11 cellular contexts compared by ENCODE assay signal in genomic region chr9:135898634-135899407, GRCh38. TPM values are rescaled to one million over a fixed set of nuclear protein-coding genes. Genes with fewer than 3 reads are reported as not detected.
DNase-seq lines count a peak whose midpoint lies in the region; ATAC-seq, FAIRE-seq and TF ChIP-seq lines count a peak whose summit lies in the region.
"Had no signal": no experiment of that assay in that cellular context is flagged by ENCODE, and none has a peak within 500 bp of the region (broad histone marks: within the 10 kb centered on the region; RNA-seq: fewer than 3 reads in every experiment).

No MANE protein-coding gene starts in this region.

- 0 out of 2 replicates have a peak, but pooled peaks cover 2% of the 10 kb centered on the region for H3K9me3 ChIP-seq in K562 (replicated peaks; ENCODE audit: control insufficient read depth, insufficient read depth, low read depth, low read length)

- H3K4me1 Mint-ChIP-seq in activated T-cell treated with anti-CD3 and anti-CD28 coated beads, Interleukin-2, amount 50 U/mL, for 4 hours (ENCODE audit: low read depth): peaks cover 77% of the 10 kb centered on the region
- peaks cover 8% of the 10 kb centered on the region for H3K4me1 Mint-ChIP-seq in progenitor cell of endocrine pancreas (ENCODE audit: low read depth)

- H3K9me1 ChIP-seq in K562 (ENCODE audit: control insufficient read depth, insufficient read depth, low read length): no peaks in the 10 kb centered on the region

- 63% methylated on average over 9 of the region's 11 CpGs for WGBS in K562 (ENCODE audit: insufficient coverage, low coverage, missing lambda C conversion rate)

- H3K79me2 ChIP-seq in K562 (ENCODE audit: control insufficient read depth, insufficient read depth, low read length): peaks cover 95% of the 10 kb centered on the region

- TF ChIP-seq CTCF in K562 (IDR thresholded peaks at IDR 0.05 in 2 of 3, conservative IDR thresholded peaks at IDR 0.05 in 1 of 3; ENCODE audit: insufficient read depth in 2 of 3, low read depth in 1 of 3, low read length in 3 of 3) (no peak), progenitor cell of endocrine pancreas (IDR thresholded peaks at IDR 0.05; ENCODE audit: unreplicated experiment) (no peak), GM13977 (IDR thresholded peaks at IDR 0.05; ENCODE audit: extremely low read depth, insufficient read depth, missing control alignments) (no peak)

- no peak overlapping the region for H2AFZ ChIP-seq in K562 (ENCODE audit: low read depth, low read length)

- peaks cover 15% of the 10 kb centered on the region; the same call in 2 of the 3 replicates for H3K36me3 ChIP-seq in K562 (ENCODE audit: control insufficient read depth, insufficient read depth, low read length)
- H3K36me3 ChIP-seq: brain microvascular endothelial cell had no signal

- H4K20me1 ChIP-seq in K562 (replicated peaks; ENCODE audit: control insufficient read depth, insufficient read depth, low read length): 0 out of 2 replicates have a peak, but pooled peaks cover 6% of the 10 kb centered on the region

- peak; percentile 34 to 54 for ATAC-seq in activated T-cell treated with anti-CD3 and anti-CD28 coated beads, Interleukin-2, amount 50 U/mL, for 4 hours
- ATAC-seq in K562 (no peak), GM19351 (IDR thresholded peaks at IDR 0.05; ENCODE audit: unreplicated experiment) (no peak)

- H3K4me3 ChIP-seq in K562: no peak overlapping the region

- no peak for TF ChIP-seq POLR2A in K562 (conservative IDR thresholded peaks at IDR 0.05)

- no peak for TF ChIP-seq EP300 in K562 (IDR thresholded peaks at IDR 0.05; ENCODE audit: low read length)

- H3K27me3 Mint-ChIP-seq in activated T-cell treated with anti-CD3 and anti-CD28 coated beads, Interleukin-2, amount 50 U/mL, for 4 hours (ENCODE audit: low read depth): no peaks in the 10 kb centered on the region
- H3K27me3 Mint-ChIP-seq in progenitor cell of endocrine pancreas: no peaks in the 10 kb centered on the region

- peaks cover 3% of the 10 kb centered on the region for H3K9me3 Mint-ChIP-seq in activated T-cell treated with anti-CD3 and anti-CD28 coated beads, Interleukin-2, amount 50 U/mL, for 4 hours
- H3K9me3 Mint-ChIP-seq in progenitor cell of endocrine pancreas (ENCODE audit: low read depth): peaks cover 37% of the 10 kb centered on the region
- H3K9me3 Mint-ChIP-seq: T-helper 2 cell treated with Interferon-gamma antibody and Interleukin-4, amounts not matched to agents 5 μg/mL and 100 μg/mL, for 36 hours had no signal

- H3K36me3 Mint-ChIP-seq in activated T-cell treated with anti-CD3 and anti-CD28 coated beads, Interleukin-2, amount 50 U/mL, for 4 hours (ENCODE audit: insufficient read depth): peaks cover 17% of the 10 kb centered on the region
- peaks cover 56% of the 10 kb centered on the region for H3K36me3 Mint-ChIP-seq in progenitor cell of endocrine pancreas (ENCODE audit: insufficient read depth)

- H3K27ac Mint-ChIP-seq in progenitor cell of endocrine pancreas: peak overlapping the region; percentile 47
- H3K27ac Mint-ChIP-seq: T-helper 2 cell treated with Interferon-gamma antibody and Interleukin-4, amounts not matched to agents 5 μg/mL and 100 μg/mL, for 36 hours had no signal

- no peak overlapping the region for H3K27ac ChIP-seq in K562 (ENCODE audit: extremely low read depth, low read depth, low read length)
- H3K27ac ChIP-seq: brain microvascular endothelial cell had no signal

- H3K27me3 ChIP-seq in K562 (ENCODE audit: control insufficient read depth in 2 of 2, insufficient read depth in 2 of 2, low read length in 2 of 2): no peaks in the 10 kb centered on the region
- H3K27me3 ChIP-seq: brain microvascular endothelial cell had no signal

- H3K9ac ChIP-seq in K562 (ENCODE audit: insufficient read depth in 1 of 2, low read depth in 2 of 2, low read length in 2 of 2): no peak overlapping the region

- in situ Hi-C loops in K562 (cut with MboI) (no loop called here), GM13977 (cut with MboI; ENCODE audit: low pct_unique_long_range_greater_than_20kb, low sequenced_read_pairs, unreplicated experiment) (no loop called here)

- DNase-seq in activated T-cell treated with anti-CD3 and anti-CD28 coated beads, Interleukin-2, amount 50 U/mL, for 4 hours: no peak
- DNase-seq in activated T-cell treated with anti-CD3 and anti-CD28 coated beads, Interleukin-2, amount 50 U/mL, for 48 hours: no peak
- DNase-seq in HT1080 (ENCODE audit: low read depth) (peak; percentile 27), K562 (ENCODE audit: extremely low read depth in 1 of 4, low spot score in 3 of 4) (no peak), progenitor cell of endocrine pancreas (ENCODE audit: low spot score, unreplicated experiment) (no peak), GM13977 (ENCODE audit: low spot score) (no peak)
- no peak for DNase-seq in activated CD4-positive, alpha-beta T cell treated with anti-CD3 and anti-CD28 coated beads, Interleukin-2, amount 50 U/mL, for 48 hours
- DNase-seq: brain microvascular endothelial cell, NCI-H1694 treated with DMSO at 0.1 percent for 48 hours had no signal

- FAIRE-seq in K562 (lab: Jason Lieb, UNC): no peak

- CTCF ChIA-PET in K562 (lab: Yijun Ruan, JAX; ENCODE audit: low intra/inter-chr PET ratio): interaction anchor here (0.6 kb wide), 1 partner anchor 15 kb away, joined by 3 read pairs; no protein-coding TSS in a partner anchor

- no peak for TF ChIP-seq RAD21 in K562 (CRISPR knock-in tag; conservative IDR thresholded peaks at IDR 0.05 in 1 of 2, IDR thresholded peaks at IDR 0.05 in 1 of 2)

- intact Hi-C loops in K562 (cut with micrococcal nuclease): no loop called here

- BruUV-seq in K562 (replicated peaks; lab: Mats Ljungman, UMichigan): no TSS peak

- H3K4me1 ChIP-seq in K562 (replicated peaks in 1 of 2; ENCODE audit: control insufficient read depth in 2 of 2, insufficient read depth in 2 of 2, low read length in 2 of 2): peaks cover 12 to 13% of the 10 kb centered on the region in 2 experiments; a peak in 4 of 5 replicates

- H3K4me3 Mint-ChIP-seq in activated T-cell treated with anti-CD3 and anti-CD28 coated beads, Interleukin-2, amount 50 U/mL, for 4 hours: peak overlapping the region; percentile 2
- H3K4me3 Mint-ChIP-seq in progenitor cell of endocrine pancreas (ENCODE audit: low read depth): no peak overlapping the region
- H3K4me3 Mint-ChIP-seq: T-helper 2 cell treated with Interferon-gamma antibody and Interleukin-4, amounts not matched to agents 5 μg/mL and 100 μg/mL, for 36 hours had no signal

- POLR2A ChIA-PET in K562 (lab: Yijun Ruan, JAX): interaction anchor here (1.0 to 1.5 kb wide), 2 partner anchors 8 to 10 kb away, joined by 3 to 4 read pairs; no protein-coding TSS in a partner anchor

- no peak overlapping the region for H3K4me2 ChIP-seq in K562 (ENCODE audit: insufficient read depth, low read length)

TF ChIP-seq in K562, 482 proteins besides CTCF, POLR2A, EP300 and RAD21 (continues in another document):
- TF ChIP-seq HMGXB4 (CRISPR knock-in tag; IDR thresholded peaks at IDR 0.05) (no peak), ZNF449 (CRISPR knock-in tag; IDR thresholded peaks at IDR 0.05) (no peak), NR2F6 (CRISPR knock-in tag; IDR thresholded peaks at IDR 0.05) (no peak)

RNA-seq across cellular contexts. Expression of gene CAMSAP1, which starts 8.5 kb away (rescaled TPM):
- 10 to 100 TPM; 26.7 to 37.4 (median 29.2) TPM for total RNA-seq in activated T-cell treated with anti-CD3 and anti-CD28 coated beads, Interleukin-2, amount 50 U/mL, for 4 hours
- 25.6 and 26.0 TPM in 2 replicates for total RNA-seq in HT1080 (2014; rRNA removed; shearing (Covaris generic))
- polyA plus RNA-seq in HT1080 (2015; cell fraction: cytosol; rRNA removed): 14.1 and 14.2 TPM in 2 replicates
- 14.9 and 17.1 TPM in 2 replicates for polyA plus RNA-seq in HT1080 (2015; cell fraction: nucleus; rRNA removed)
- total RNA-seq in K562 (2011; cell fraction: chromatin; rRNA removed; ENCODE audit: low replicate concordance): 40.9 and 68.9 TPM in 2 replicates
- total RNA-seq in K562 (2011; cell fraction: nucleolus; rRNA removed): 21.5 and 22.4 TPM in 2 replicates
- total RNA-seq in K562 (2011; cell fraction: nucleoplasm; rRNA removed): 36.1 and 42.5 TPM in 2 replicates
- total RNA-seq in K562 (2014; rRNA removed) (18.1 and 23.4 TPM in 2 replicates), K562 (2014; rRNA removed; fragmentation: Illumina TruSeq; extraction: Trizol) (14.3 TPM in 2 replicates), K562 (2015; rRNA removed; fragmentation: Illumina TruSeq; extraction: Trizol) (13.9 and 15.7 TPM in 2 replicates), K562 (2021) (28.8 and 32.8 TPM in 2 replicates), progenitor cell of endocrine pancreas (80.6 and 82.2 TPM in 2 replicates)
- polyA plus RNA-seq in K562 (2011; rRNA removed) (6.3 and 6.9 TPM in 2 replicates), K562 (2014; fragmentation: Illumina TruSeq; extraction: Trizol) (14.9 and 19.7 TPM in 2 replicates), K562 (2014; fragmentation: Nextera tagmentation; extraction: Ambion mirVana) (1 to 10 TPM; 1.5 to 1.6 TPM), K562 (2014; rRNA removed) (10.0 and 11.3 TPM in 2 replicates)
- 6.3 and 8.3 TPM in 2 replicates for polyA plus RNA-seq in K562 (2011; cell fraction: cytosol; rRNA removed)
- polyA plus RNA-seq in K562 (2011; cell fraction: nucleus; rRNA removed): 15.6 and 19.6 TPM in 2 replicates
- polyA plus RNA-seq in K562 (2012): 10.6 and 11.9 TPM in 2 replicates
- 14.1 and 20.0 TPM in 2 replicates for polyA minus RNA-seq in K562 (2011; rRNA and poly(A)+ RNA removed)
- polyA minus RNA-seq in K562 (2011; cell fraction: cytosol; rRNA and poly(A)+ RNA removed): 42.2 and 76.3 TPM in 2 replicates
- 11.4 and 23.5 TPM in 2 replicates for polyA minus RNA-seq in K562 (2011; cell fraction: nucleus; rRNA and poly(A)+ RNA removed)

Comparison
In these comparisons a context has a peak if more than half of its experiments do, and no peak if none do; other contexts are left out.
1. ATAC-seq: peak in activated T-cell treated with anti-CD3 and anti-CD28 coated beads, Interleukin-2, amount 50 U/mL, for 4 hours (2 of 2); none in K562 (single experiment) and GM19351 (single experiment).